8 cellular contexts compared by ENCODE assay signal in genomic region chr7:98107313-98107691, GRCh38. TPM values are rescaled to one million over a fixed set of nuclear protein-coding genes. Genes with fewer than 3 reads are reported as not detected.
DNase-seq lines count a peak whose midpoint lies in the region; ATAC-seq and TF ChIP-seq lines count a peak whose summit lies in the region.

No MANE protein-coding gene starts in this region.

- peak overlapping the region; percentile 77 for H3K4me3 ChIP-seq in brain microvascular endothelial cell (ENCODE audit: low read depth, low read length)

- H3K27ac ChIP-seq in brain microvascular endothelial cell (no peak overlapping the region), temporal lobe (ENCODE audit: low read depth, low read length) (peak overlapping the region; percentile 50)

- ATAC-seq in Right ventricle myocardium inferior, result no peak
- peak; percentile 35 for ATAC-seq in left colon
- ATAC-seq in HG03039 (IDR thresholded peaks at IDR 0.05; ENCODE audit: unreplicated experiment), result no peak

- DNase-seq in Right ventricle myocardium inferior (ENCODE audit: missing footprints) (peak; percentile 76), cardiac septum (ENCODE audit: low spot score) (no peak), NCI-H69 (lab: John Stamatoyannopoulos, UW) (peak; percentile 52), brain microvascular endothelial cell (no peak), left colon (no peak), superior temporal gyrus (ENCODE audit: extremely low spot score) (no peak)

- no peak for TF ChIP-seq CTCF in brain microvascular endothelial cell (IDR thresholded peaks at IDR 0.05; ENCODE audit: low read depth, low read length, missing control alignments)

- intact Hi-C loops in Right ventricle myocardium inferior (cut with DNase I) (loop anchor here (5.0 to 10.0 kb wide), 2 partner anchors 85 to 137 kb away; no protein-coding TSS in a partner anchor), cardiac septum (cut with DNase I) (no loop called here), left colon (cut with DNase I, micrococcal nuclease) (loop anchor here in 1 of 2 donors (5.0 kb wide), 1 partner anchor 60 kb away; no protein-coding TSS in a partner anchor)

- H3K36me3 ChIP-seq in brain microvascular endothelial cell (replicated peaks), result no peaks in the 10 kb centered on the region

- no peaks in the 10 kb centered on the region for H3K27me3 ChIP-seq in brain microvascular endothelial cell (replicated peaks)

- in situ Hi-C loops in brain microvascular endothelial cell (cut with HindIII; ENCODE audit: low pct_ligation_motif_present, low sequenced_read_pairs), result no loop called here

RNA-seq across cellular contexts. Expression of gene LMTK2, which starts 0.6 kb away (rescaled TPM):
- total RNA-seq in Right ventricle myocardium inferior, result 22.5 TPM
- total RNA-seq in cardiac septum, result 28.3 TPM
- 10 to 100 TPM; 51.4 to 52.0 TPM for total RNA-seq in left colon
- total RNA-seq in temporal lobe, result 32.5 TPM

Comparison
In these comparisons a context has a peak if more than half of its experiments do, and no peak if none do; other contexts are left out.
1. DNase-seq: peak in Right ventricle myocardium inferior (single experiment) and NCI-H69 (single experiment); none in cardiac septum (single experiment), brain microvascular endothelial cell (single experiment), left colon (0 of 2) and superior temporal gyrus (single experiment).